Comparison of ENCODE assay signal across 30 cellular contexts in genomic region chr3:31285808-31286486, GRCh38.
"Had no signal": no experiment of that assay in that cellular context is flagged by ENCODE, and none has a peak within 500 bp of the region (broad histone marks: within the 10 kb centered on the region; RNA-seq: fewer than 3 reads in every experiment).

No MANE protein-coding gene starts in this region.

- DNase-seq: activated CD4-positive, alpha-beta memory T cell treated with anti-CD3 and anti-CD28 coated beads for 36 hours; activated CD4-positive, alpha-beta T cell treated with anti-CD3 and anti-CD28 coated beads, Interleukin-2, amount 10 ng/mL, durations not matched to agents 7 days and 5 days; activated CD4-positive, CD25-positive, alpha-beta regulatory T cell; activated CD8-positive, alpha-beta memory T cell treated with anti-CD3 and anti-CD28 coated beads for 24 hours; activated effector memory CD4-positive, alpha-beta T cell treated with anti-CD3 and anti-CD28 coated beads, Interleukin-2, amount 50 U/mL, for 16 hours; activated naive CD4-positive, alpha-beta T cell treated with Interleukin-2 at 50 U/mL for 16 hours; activated naive CD8-positive, alpha-beta T cell treated with anti-CD3 and anti-CD28 coated beads, Interleukin-2, amount 50 U/mL, for 24 hours; activated T-cell treated with anti-CD3 and anti-CD28 coated beads, Interleukin-2, amount 50 U/mL, for 4 hours; amniotic stem cell; Karpas-422; NCI-H1105 treated with DMSO at 0.1 percent for 48 hours; NCI-H146; NCI-H187 treated with DMSO at 0.1 percent for 48 hours; NCI-H2081 treated with DMSO at 0.1 percent for 48 hours; NCI-H2171; NCI-H2227 treated with DMSO at 0.1 percent for 48 hours; NCI-H526; NCI-H774; NK-92 treated with Interleukin-12 subunit alpha and Interleukin-12 subunit beta, amount 100 ng/mL, for 24 hours; OCI-M1; Right ventricle myocardium superior; T-helper 17 cell; T-helper 9 cell had no signal

- H3K27ac ChIP-seq: ascending aorta, RWPE1, SJSA1 had no signal

- H3K4me1 ChIP-seq: ascending aorta had no signal

- H3K36me3 ChIP-seq: ascending aorta, SJSA1 had no signal

- ATAC-seq: activated naive CD4-positive, alpha-beta T cell treated with anti-CD3 and anti-CD28 coated beads, Interleukin-2, amount 50 U/mL, for 72 hours; activated naive CD8-positive, alpha-beta T cell treated with anti-CD3 and anti-CD28 coated beads, Interleukin-2, amount 50 U/mL, for 24 hours; activated T-cell treated with anti-CD3 and anti-CD28 coated beads, Interleukin-2, amount 50 U/mL, for 4 hours; K562; Panc1; SK-N-SH treated with all-trans-retinoic acid at 6 μM for 48 hours; T-helper 17 cell had no signal

- H3K27me3 ChIP-seq: ascending aorta, SJSA1 had no signal

- H3K9me3 ChIP-seq: ascending aorta, SJSA1 had no signal

- H3K4me3 ChIP-seq: ascending aorta, K562, SJSA1 had no signal
